In the genomic region with DNA sequence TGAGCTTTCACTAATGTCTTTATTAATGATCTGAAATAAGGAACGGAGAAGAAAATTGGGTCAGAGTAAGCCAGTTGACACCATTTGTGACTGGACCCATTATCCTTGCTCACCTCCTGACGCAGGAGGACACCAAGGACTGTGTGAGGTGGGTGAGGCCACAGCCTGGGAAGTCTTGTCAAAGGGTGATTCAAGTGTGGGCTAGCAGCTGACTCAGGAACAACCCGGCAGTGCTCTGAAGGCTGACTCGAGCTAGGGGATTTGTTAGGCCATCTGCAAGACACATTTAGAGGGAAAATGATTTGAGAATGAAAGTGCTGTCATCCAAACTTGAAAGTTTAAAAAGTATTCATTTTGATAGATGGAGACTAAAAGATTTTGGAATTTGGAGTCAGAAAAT, we compare ENCODE assay signal across 22 cellular contexts. TPM values are rescaled to one million over a fixed set of nuclear protein-coding genes. Genes with fewer than 3 reads are reported as not detected.
DNase-seq lines count a peak whose midpoint lies in the region; ATAC-seq, FAIRE-seq and TF ChIP-seq lines count a peak whose summit lies in the region.
"Had no signal": no experiment of that assay in that cellular context is flagged by ENCODE, and none has a peak within 500 bp of the region (broad histone marks: within the 10 kb centered on the region; RNA-seq: fewer than 3 reads in every experiment).

No MANE protein-coding gene starts in this region.

- H2BK120ac ChIP-seq in mesenchymal stem cell (ENCODE audit: low read depth, low read length), result no peak overlapping the region

- no peak for TF ChIP-seq POLR2A in uterus (IDR thresholded peaks at IDR 0.05)

- H3K27me3 ChIP-seq in mesenchymal stem cell (ENCODE audit: control insufficient read depth in 1 of 2, insufficient read depth in 1 of 2, low read length in 2 of 2), result no peaks in the 10 kb centered on the region
- no peaks in the 10 kb centered on the region for H3K27me3 ChIP-seq in uterus
- no peaks in the 10 kb centered on the region for H3K27me3 ChIP-seq in aorta (ENCODE audit: control insufficient read depth in 1 of 2, insufficient read depth in 2 of 2, low read length in 1 of 2)

- no peak overlapping the region for H3K4me2 ChIP-seq in mesenchymal stem cell (ENCODE audit: low read length, poor library complexity, severe bottlenecking)
- H3K4me2 ChIP-seq: hepatocyte had no signal

- H3K4me1 ChIP-seq in mesenchymal stem cell (ENCODE audit: control insufficient read depth, insufficient read depth, low read depth, low read length) (peaks cover 2% of the 10 kb centered on the region), uterus (peaks cover 0 to 8% of the 10 kb centered on the region in 2 donors), aorta (ENCODE audit: control insufficient read depth in 1 of 2, insufficient read depth in 2 of 2, low read length in 2 of 2) (peaks cover 1 to 8% of the 10 kb centered on the region in 2 donors), kidney (ENCODE audit: control insufficient read depth in 1 of 2, insufficient read depth in 1 of 2, low read depth in 1 of 2, low read length in 2 of 2) (no peaks in the 10 kb centered on the region)
- H3K4me1 ChIP-seq: right lobe of liver had no signal

- no peak overlapping the region for H3K18ac ChIP-seq in mesenchymal stem cell (ENCODE audit: low read depth in 1 of 2, low read length in 2 of 2)

- H3K36me3 ChIP-seq in mesenchymal stem cell (ENCODE audit: control insufficient read depth in 1 of 2, insufficient read depth in 2 of 2, low read depth in 1 of 2, low read length in 2 of 2), result peaks cover 0 to 98% of the 10 kb centered on the region in 2 experiments
- no peaks in the 10 kb centered on the region for H3K36me3 ChIP-seq in uterus
- H3K36me3 ChIP-seq in aorta (ENCODE audit: control insufficient read depth in 1 of 2, insufficient read depth in 2 of 2, low read length in 1 of 2), result no peaks in the 10 kb centered on the region
- H3K36me3 ChIP-seq in kidney (ENCODE audit: control insufficient read depth in 1 of 2, insufficient read depth in 2 of 2, low read length in 2 of 2), result no peaks in the 10 kb centered on the region
- H3K36me3 ChIP-seq: right lobe of liver, thoracic aorta, WERI-Rb-1 had no signal

- H3K4me3 ChIP-seq in astrocyte of the spinal cord (ENCODE audit: low read depth, low read length) (no peak overlapping the region), mesenchymal stem cell (ENCODE audit: insufficient read depth in 1 of 2, low read depth in 1 of 2, low read length in 2 of 2) (peak overlapping the region in 1 of 2 experiments; percentile 40), uterus (no peak overlapping the region), aorta (ENCODE audit: low read length in 2 of 2) (no peak overlapping the region), kidney (ENCODE audit: low read length in 2 of 2) (no peak overlapping the region)
- H3K4me3 ChIP-seq: hepatocyte, right lobe of liver, thoracic aorta had no signal

- no peak overlapping the region for H2AFZ ChIP-seq in mesenchymal stem cell (ENCODE audit: low read depth, low read length)
- H2AFZ ChIP-seq: hepatocyte had no signal

- no peak overlapping the region for H2BK15ac ChIP-seq in mesenchymal stem cell (ENCODE audit: low read depth, poor library complexity, severe bottlenecking)

- intact Hi-C loops in uterus (cut with DNase I; ENCODE audit: low total_unique reads), result no loop called here
- intact Hi-C loops in aorta (cut with DNase I), result no loop called here
- intact Hi-C loops in kidney (cut with DNase I), result no loop called here

- H3K4ac ChIP-seq in mesenchymal stem cell (ENCODE audit: low read depth in 1 of 2, low read length in 2 of 2), result no peak overlapping the region

- no peak overlapping the region for H3K27ac ChIP-seq in mesenchymal stem cell (ENCODE audit: low read length, poor library complexity, severe bottlenecking)
- peak overlapping the region; percentile 23 to 61 for H3K27ac ChIP-seq in uterus
- H3K27ac ChIP-seq in aorta (ENCODE audit: low read depth in 1 of 2, low read length in 2 of 2), result no peak overlapping the region
- H3K27ac ChIP-seq in kidney (ENCODE audit: low read depth in 2 of 2, low read length in 2 of 2), result no peak overlapping the region
- H3K27ac ChIP-seq: hepatocyte, right lobe of liver, thoracic aorta, WERI-Rb-1 had no signal

- no peak for ATAC-seq in aorta (ENCODE audit: low FRiP score)
- ATAC-seq: CD8-positive, alpha-beta T cell; right lobe of liver had no signal

- H3K9me3 ChIP-seq in mesenchymal stem cell (ENCODE audit: control insufficient read depth, low read length) (no peaks in the 10 kb centered on the region), uterus (no peaks in the 10 kb centered on the region), aorta (ENCODE audit: control insufficient read depth, low read length) (no peaks in the 10 kb centered on the region), kidney (ENCODE audit: control insufficient read depth in 1 of 2, low read length in 2 of 2) (no peaks in the 10 kb centered on the region)
- H3K9me3 ChIP-seq: right lobe of liver, thoracic aorta had no signal

- H3K79me1 ChIP-seq in mesenchymal stem cell (replicated peaks; ENCODE audit: low read length, poor library complexity, severe bottlenecking), result no peaks in the 10 kb centered on the region

- FAIRE-seq in kidney (lab: Jason Lieb, UNC), result no peak

- H3K14ac ChIP-seq in mesenchymal stem cell (ENCODE audit: low read length in 2 of 2), result no peak overlapping the region

- 68% methylated on average over 4 of the region's 4 CpGs for WGBS in mesenchymal stem cell
- 67 to 91% methylated on average over 4 of the region's 4 CpGs for WGBS in aorta, 2 donors

- TF ChIP-seq CTCF in astrocyte of the spinal cord (IDR thresholded peaks at IDR 0.05; ENCODE audit: low read depth, low read length) (no peak), uterus (IDR thresholded peaks at IDR 0.05) (no peak), kidney (IDR thresholded peaks at IDR 0.05; ENCODE audit: borderline replicate concordance, extremely low read depth, insufficient read depth) (no peak)

- in situ Hi-C loops in astrocyte of the spinal cord (cut with HindIII; ENCODE audit: low sequenced_read_pairs), result no loop called here

- peak overlapping the region; percentile 15 for H4K8ac ChIP-seq in mesenchymal stem cell (ENCODE audit: low read length)

- no peak overlapping the region for H2AK5ac ChIP-seq in mesenchymal stem cell (ENCODE audit: low read length, severe bottlenecking)

- H3K23ac ChIP-seq in mesenchymal stem cell (ENCODE audit: low read length in 2 of 2), result no peak overlapping the region

- DNase-seq in HCEC 1CT, result peak; percentile 87
- DNase-seq in astrocyte of the spinal cord (ENCODE audit: low read depth, low spot score), result peak; percentile 74
- no peak for DNase-seq in mesenchymal stem cell
- no peak for DNase-seq in uterus
- DNase-seq in KG1 (lab: John Stamatoyannopoulos, UW), result no peak
- no peak for DNase-seq in aorta
- no peak for DNase-seq in kidney
- DNase-seq: amygdala; CD8-positive, alpha-beta T cell; DMS79 treated with DMSO at 0.1 percent for 48 hours; kidney glomerular epithelial cell; NCI-H1092; NCI-H2171 treated with DMSO at 0.1 percent for 48 hours; NCI-H82; right lobe of liver; stimulated activated CD4-positive, alpha-beta T cell treated with anti-CD3 and anti-CD28 coated beads, Interleukin-4, amount 100 ng/mL, for 1 hour; T-helper 1 cell; WERI-Rb-1 had no signal

- H2BK12ac ChIP-seq in mesenchymal stem cell (ENCODE audit: low read length in 2 of 2), result no peak overlapping the region

- H3K9ac ChIP-seq in mesenchymal stem cell (ENCODE audit: low read length), result peak overlapping the region; percentile 76
- H3K9ac ChIP-seq in kidney (ENCODE audit: low read length in 2 of 2), result no peak overlapping the region

- H2BK5ac ChIP-seq in mesenchymal stem cell (ENCODE audit: low read depth, low read length, poor library complexity, severe bottlenecking), result no peak overlapping the region

- H4K91ac ChIP-seq in mesenchymal stem cell (ENCODE audit: low read length), result no peak overlapping the region

RNA-seq across cellular contexts. Expression of a gene that starts 21.2 kb away (rescaled TPM):
- polyA plus RNA-seq in mesenchymal stem cell (2013, experiment 1 of 2), result 0.66 TPM
- polyA plus RNA-seq in mesenchymal stem cell (2013, experiment 2 of 2), result 0.56 TPM
- 100 to 1,000 TPM in 2 of 4 donors, 10 to 100 TPM in 2; 36.4 to 179 (median 121) TPM for total RNA-seq in uterus
- 100 to 1,000 TPM; 159 to 272 TPM for total RNA-seq in aorta
- polyA plus RNA-seq in aorta, result 10 to 100 TPM; 15.2 to 51.6 TPM
- 8.1 TPM for total RNA-seq in kidney
- polyA plus RNA-seq in kidney (ENCODE audit: insufficient read depth, low read depth, low replicate concordance), result 0.67 TPM
- total RNA-seq: activated CD8-positive, alpha-beta memory T cell treated with anti-CD3 and anti-CD28 coated beads for 36 hours; activated T-helper 2 cell treated with anti-CD3 and anti-CD28 coated beads, Interferon-gamma antibody, Interleukin-2, Interleukin-4, amounts not matched to agents 10 μg/mL and 5 μg/mL and 100 μg/mL, durations not matched to agents 14 hours and 24 hours and 36 hours; CD8-positive, alpha-beta T cell had no signal

Comparison
In these comparisons a context has a peak if more than half of its experiments do, and no peak if none do; other contexts are left out.
1. DNase-seq: peak in HCEC 1CT (single experiment) and astrocyte of the spinal cord (single experiment); none in mesenchymal stem cell (single experiment), uterus (0 of 2), KG1 (single experiment), aorta (0 of 2) and kidney (single experiment).
2. H3K27ac ChIP-seq: peak in uterus (2 of 2); none in mesenchymal stem cell (single experiment), aorta (0 of 2) and kidney (0 of 2).